ENCODE assay signal across 8 cellular contexts in genomic region chr6:157775376-157775775, GRCh38.
"Had no signal": no experiment of that assay in that cellular context is flagged by ENCODE, and none has a peak within 500 bp of the region (broad histone marks: within the 10 kb centered on the region; RNA-seq: fewer than 3 reads in every experiment).

No MANE protein-coding gene starts in this region.

- H3K27ac ChIP-seq: HL-60 had no signal

- H3K4me3 Mint-ChIP-seq: HFFc6 had no signal

- H3K4me3 ChIP-seq: HAP-1, K562 had no signal

- H3K27ac Mint-ChIP-seq: HFFc6 had no signal

- H3K36me3 ChIP-seq: HAP-1 had no signal

- H3K9me3 ChIP-seq: HAP-1 had no signal

- DNase-seq: GOT3, H7, HFFc6, IMR-90 had no signal

- ATAC-seq: HCT116 had no signal
